Comparison of ENCODE assay signal across 6 cellular contexts in the genomic region with DNA sequence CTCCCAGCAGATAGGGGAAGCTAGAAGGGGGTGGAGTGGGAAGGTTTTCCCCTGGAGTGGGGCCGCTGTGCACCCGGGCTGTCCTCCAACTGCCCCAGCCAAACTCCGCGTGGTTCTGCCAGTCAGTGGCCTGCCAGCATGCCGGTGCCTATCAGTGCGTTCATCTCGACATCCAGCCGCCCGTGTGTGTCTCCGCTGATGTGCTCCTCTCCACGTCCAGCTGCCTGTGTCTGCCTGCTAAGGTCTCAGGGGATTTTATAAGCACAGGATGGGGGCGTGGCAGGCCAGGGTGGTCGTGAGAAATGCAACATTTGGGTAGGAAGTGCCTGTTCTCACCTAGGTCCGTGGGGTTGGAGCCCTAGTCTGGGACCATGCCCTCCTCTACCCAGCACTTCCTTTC. TPM values are rescaled to one million over a fixed set of nuclear protein-coding genes. Genes with fewer than 3 reads are reported as not detected.
"Had no signal": no experiment of that assay in that cellular context is flagged by ENCODE, and none has a peak within 500 bp of the region (broad histone marks: within the 10 kb centered on the region; RNA-seq: fewer than 3 reads in every experiment).

No MANE protein-coding gene starts in this region.

RNA-seq across cellular contexts. Expression of a gene that starts 17.0 kb away (rescaled TPM):
- total RNA-seq: activated naive CD8-positive, alpha-beta T cell treated with anti-CD3 and anti-CD28 coated beads for 36 hours; endothelial cell of umbilical vein; fibroblast of lung; fibroblast of villous mesenchyme had no signal
- polyA plus RNA-seq: endothelial cell of umbilical vein, immature natural killer cell had no signal

RNA-seq across cellular contexts. Expression of a gene that starts 47.0 kb away (rescaled TPM):
- total RNA-seq: ascending aorta had no signal
